Comparison of ENCODE assay signal across 22 cellular contexts in the genomic region with DNA sequence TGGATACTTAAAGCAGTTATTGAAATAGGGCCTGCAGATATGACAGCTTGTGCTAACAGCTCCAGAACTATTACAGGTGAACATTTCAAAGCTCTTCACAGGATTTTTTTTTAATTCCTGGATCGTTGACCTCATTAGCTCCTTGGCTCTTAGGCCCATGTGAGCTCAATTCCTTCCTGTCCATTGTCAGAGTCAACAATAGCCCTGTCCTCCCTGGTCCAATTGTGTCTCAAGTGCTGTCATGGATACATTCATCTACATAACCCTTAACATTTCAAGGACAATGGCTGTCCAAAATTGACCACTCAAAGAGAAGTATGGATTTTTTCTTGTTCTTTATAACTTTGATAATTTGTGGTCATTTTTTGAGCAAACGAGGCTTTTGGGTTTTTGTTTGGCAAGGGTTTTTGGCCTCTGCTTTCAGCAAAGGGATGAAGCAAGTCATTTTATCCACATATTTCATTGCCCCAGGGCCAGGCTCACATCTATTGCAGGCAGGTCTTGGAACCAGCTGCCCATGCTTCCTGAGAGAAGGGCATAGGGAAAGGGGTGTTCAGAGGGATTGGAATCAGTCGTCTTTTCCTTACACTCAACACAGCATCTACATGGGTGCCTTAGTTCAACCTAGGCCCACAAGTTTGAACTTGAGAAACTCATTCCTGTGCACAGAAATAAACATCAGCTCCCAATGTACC.
"Had no signal": no experiment of that assay in that cellular context is flagged by ENCODE, and none has a peak within 500 bp of the region (broad histone marks: within the 10 kb centered on the region; RNA-seq: fewer than 3 reads in every experiment).

No MANE protein-coding gene starts in this region.

- DNase-seq: activated B cell treated with CpG ODN at 0.5 μM for 24 hours; activated CD4-positive, alpha-beta T cell treated with anti-CD3 and anti-CD28 coated beads for 36 hours; activated CD4-positive, alpha-beta T cell treated with anti-CD3 and anti-CD28 coated beads, Interleukin-2, amount 50 U/mL, for 4 hours; activated CD8-positive, alpha-beta memory T cell treated with anti-CD3 and anti-CD28 coated beads for 24 hours; activated CD8-positive, alpha-beta memory T cell treated with anti-CD3 and anti-CD28 coated beads, Interleukin-2, amount 50 U/mL, for 4 hours; activated naive CD4-positive, alpha-beta T cell; activated T-cell treated with anti-CD3 and anti-CD28 coated beads, Interleukin-2, amount 50 U/mL, for 24 hours; adrenal gland; brain microvascular endothelial cell; central memory CD4-positive, alpha-beta T cell; effector memory CD4-positive, alpha-beta T cell; foreskin melanocyte; islet precursor cell; left colon; lower lobe of right lung; mesendoderm; mucosa of descending colon; nephron progenitor cell; right cardiac atrium; stimulated activated CD4-positive, alpha-beta T cell treated with anti-CD3 and anti-CD28 coated beads, Interleukin-4, amount 100 ng/mL, for 24 hours; stimulated activated naive CD4-positive, alpha-beta T cell treated with Interleukin-2 at 50 U/mL for 16 hours had no signal

- ATAC-seq: activated CD4-positive, alpha-beta T cell treated with anti-CD3 and anti-CD28 coated beads for 36 hours; activated T-helper 17 cell treated with anti-CD3 and anti-CD28 coated beads, Interleukin-2, amount 50 U/mL, for 72 hours; left colon; lower lobe of right lung; mucosa of descending colon; right cardiac atrium had no signal
